Comparison of ENCODE assay signal across 22 cellular contexts in genomic region chr7:24441331-24442059, GRCh38.
DNase-seq lines count a peak whose midpoint lies in the region; ATAC-seq, FAIRE-seq and TF ChIP-seq lines count a peak whose summit lies in the region.
"Had no signal": no experiment of that assay in that cellular context is flagged by ENCODE, and none has a peak within 500 bp of the region (broad histone marks: within the 10 kb centered on the region; RNA-seq: fewer than 3 reads in every experiment).

No MANE protein-coding gene starts in this region.

- no peak overlapping the region for H3K9ac ChIP-seq in Loucy (ENCODE audit: low read depth, low read length, poor library complexity, severe bottlenecking)
- H3K9ac ChIP-seq: KMS-11, neural progenitor cell had no signal

- peak overlapping the region; percentile 35; the same call in 1 of the 2 replicates for H2AFZ ChIP-seq in Loucy (ENCODE audit: low read length)
- H2AFZ ChIP-seq: neural progenitor cell had no signal

- no peaks in the 10 kb centered on the region for H3K27me3 ChIP-seq in Loucy (ENCODE audit: insufficient read depth, low read length, poor library complexity, severe bottlenecking)
- H3K27me3 ChIP-seq: BE2C, neural progenitor cell had no signal

- H3K27ac Mint-ChIP-seq in natural killer cell treated with Interleukin-12 subunit alpha and Interleukin-12 subunit beta and Interleukin-15 and Interleukin-18, amount 100 ng/mL, for 72 hours: peak overlapping the region; percentile 77 to 91
- H3K27ac Mint-ChIP-seq: activated naive CD4-positive, alpha-beta T cell treated with anti-CD3 and anti-CD28 coated beads for 36 hours; brain; neural progenitor cell; T-helper 17 cell had no signal

- no peak overlapping the region for H3K4me3 ChIP-seq in Loucy (ENCODE audit: low read length, poor library complexity, severe bottlenecking)
- H3K4me3 ChIP-seq: neural progenitor cell had no signal

- H3K4me1 Mint-ChIP-seq in natural killer cell treated with Interleukin-12 subunit alpha and Interleukin-12 subunit beta and Interleukin-15 and Interleukin-18, amount 100 ng/mL, for 72 hours (ENCODE audit: low read depth in 2 of 2): peaks cover 29 to 32% of the 10 kb centered on the region in 2 donors
- H3K4me1 Mint-ChIP-seq: neural progenitor cell, T-helper 17 cell had no signal

- peak overlapping the region; percentile 80 for H3K4me3 Mint-ChIP-seq in natural killer cell treated with Interleukin-12 subunit alpha and Interleukin-12 subunit beta and Interleukin-15 and Interleukin-18, amount 100 ng/mL, for 72 hours
- H3K4me3 Mint-ChIP-seq: activated naive CD4-positive, alpha-beta T cell treated with anti-CD3 and anti-CD28 coated beads for 36 hours; brain; neural progenitor cell; T-helper 17 cell had no signal

- no peak overlapping the region for H3K27ac ChIP-seq in RWPE1
- H3K27ac ChIP-seq: KMS-11, neural progenitor cell had no signal

- peaks cover 4% of the 10 kb centered on the region for H3K9me3 Mint-ChIP-seq in natural killer cell treated with Interleukin-12 subunit alpha and Interleukin-12 subunit beta and Interleukin-15 and Interleukin-18, amount 100 ng/mL, for 72 hours
- H3K9me3 Mint-ChIP-seq: activated naive CD4-positive, alpha-beta T cell treated with anti-CD3 and anti-CD28 coated beads for 36 hours; neural progenitor cell had no signal

- no peaks in the 10 kb centered on the region for H3K79me2 ChIP-seq in Loucy (ENCODE audit: insufficient read depth, low read length)

- TF ChIP-seq CTCF in Loucy (conservative IDR thresholded peaks at IDR 0.05; ENCODE audit: low read length) (no peak), GM13976 (IDR thresholded peaks at IDR 0.05; ENCODE audit: borderline replicate concordance, control extremely low read depth, extremely low read depth, insufficient read depth, missing control alignments) (no peak), RWPE1 (conservative IDR thresholded peaks at IDR 0.05; ENCODE audit: low read depth) (no peak)

- H4K20me1 ChIP-seq in Loucy (ENCODE audit: insufficient read depth, low read length, poor library complexity, severe bottlenecking): no peaks in the 10 kb centered on the region

- POLR2A ChIA-PET in RWPE1 (lab: Yijun Ruan, JAX; ENCODE audit: low non-redundant PET): no interaction called here

- H3K27me3 Mint-ChIP-seq in natural killer cell treated with Interleukin-12 subunit alpha and Interleukin-12 subunit beta and Interleukin-15 and Interleukin-18, amount 100 ng/mL, for 72 hours: no peaks in the 10 kb centered on the region
- H3K27me3 Mint-ChIP-seq: brain had no signal

- no peak overlapping the region for H3K4me2 ChIP-seq in Loucy (ENCODE audit: low read depth, low read length, poor library complexity, severe bottlenecking)
- H3K4me2 ChIP-seq: KMS-11, neural progenitor cell had no signal

- no peaks in the 10 kb centered on the region for H3K9me3 ChIP-seq in Loucy (ENCODE audit: insufficient read depth, low read depth, low read length)
- H3K9me3 ChIP-seq: BE2C had no signal

- ATAC-seq in GM18867 (IDR thresholded peaks at IDR 0.05; ENCODE audit: unreplicated experiment): peak; percentile 72
- peak; percentile 74 for ATAC-seq in GM21576 (IDR thresholded peaks at IDR 0.05; ENCODE audit: unreplicated experiment)
- peak; percentile 49 to 50 for ATAC-seq in natural killer cell treated with Interleukin-12 subunit alpha and Interleukin-12 subunit beta and Interleukin-15 and Interleukin-18, amount 100 ng/mL, for 72 hours
- ATAC-seq: T-helper 17 cell had no signal

- in situ Hi-C loops in GM13976 (cut with MboI; ENCODE audit: low sequenced_read_pairs, unreplicated experiment): no loop called here

- no peaks in the 10 kb centered on the region for H3K9me2 ChIP-seq in Loucy (replicated peaks; ENCODE audit: low read depth, low read length)

- no peak for TF ChIP-seq POLR2A in H54 (IDR thresholded peaks at IDR 0.05; ENCODE audit: low read depth, low read length)

- peaks cover 44% of the 10 kb centered on the region for H3K4me1 ChIP-seq in Loucy (ENCODE audit: insufficient read depth, low read length, poor library complexity, severe bottlenecking)
- H3K4me1 ChIP-seq: BE2C, neural progenitor cell had no signal

- no peaks in the 10 kb centered on the region for H3K36me3 ChIP-seq in Loucy (ENCODE audit: insufficient read depth, low read length)
- H3K36me3 ChIP-seq: BE2C, neural progenitor cell had no signal

- no peak for DNase-seq in natural killer cell treated with Interleukin-12 subunit alpha and Interleukin-12 subunit beta and Interleukin-15 and Interleukin-18, amount 100 ng/mL, for 72 hours (ENCODE audit: low spot score)
- DNase-seq in GM13976 (ENCODE audit: low spot score): no peak
- no peak for DNase-seq in NCI-H345 treated with DMSO at 0.1 percent for 48 hours (lab: John Stamatoyannopoulos, UW; ENCODE audit: unreplicated experiment)
- no peak for DNase-seq in RWPE1 (ENCODE audit: low spot score)
- no peak for DNase-seq in H54 (ENCODE audit: insufficient read length, low spot score)
- DNase-seq: activated CD4-positive, CD25-positive, alpha-beta regulatory T cell; activated naive CD4-positive, alpha-beta T cell treated with anti-CD3 and anti-CD28 coated beads for 36 hours; BE2C; dermis blood vessel endothelial cell; GOT3; NCI-H1436 treated with DMSO at 0.1 percent for 48 hours; NCI-H226; retina; SHP77 treated with DMSO at 0.1 percent for 48 hours; substantia nigra; T-helper 17 cell had no signal

- no peak for FAIRE-seq in H54 (lab: Jason Lieb, UNC)

- CTCF ChIA-PET in RWPE1 (lab: Yijun Ruan, JAX): no interaction called here

- H3F3A ChIP-seq in Loucy (ENCODE audit: low read depth): no peaks in the 10 kb centered on the region

- H3K36me3 Mint-ChIP-seq in natural killer cell treated with Interleukin-12 subunit alpha and Interleukin-12 subunit beta and Interleukin-15 and Interleukin-18, amount 100 ng/mL, for 72 hours: no peaks in the 10 kb centered on the region
- H3K36me3 Mint-ChIP-seq: brain, neural progenitor cell had no signal
